1 cellular context compared by ENCODE assay signal in genomic region chr1:15345711-15346355, GRCh38.
TF ChIP-seq lines count a peak whose summit lies in the region.

No MANE protein-coding gene starts in this region.

TF ChIP-seq in HepG2, 621 proteins besides CTCF, POLR2A, EP300 and RAD21 (continued from another document):
- no peak for TF ChIP-seq CSRNP2 (CRISPR knock-in tag; conservative IDR thresholded peaks at IDR 0.05; ENCODE audit: low read depth)
- TF ChIP-seq ZNF33A (CRISPR knock-in tag; IDR thresholded peaks at IDR 0.05; ENCODE audit: borderline replicate concordance) = no peak
- no peak for TF ChIP-seq ZNF709 (CRISPR knock-in tag; IDR thresholded peaks at IDR 0.05)
- no peak for TF ChIP-seq ZFP36L1 (CRISPR knock-in tag; IDR thresholded peaks at IDR 0.05)
